1 cellular context compared by ENCODE assay signal in genomic region chr18:63189817-63190216, GRCh38.
TF ChIP-seq lines count a peak whose summit lies in the region.

No MANE protein-coding gene starts in this region.

TF ChIP-seq in HEK293, 187 proteins besides CTCF, POLR2A, EP300 and RAD21 (continued from another document and continues in another):
- TF ChIP-seq PATZ1 (tag by site-specific recombination; IDR thresholded peaks at IDR 0.05), result peak; percentile 52
- no peak for TF ChIP-seq ZNF16 (tag by site-specific recombination; IDR thresholded peaks at IDR 0.05; ENCODE audit: low read depth)
- TF ChIP-seq WT1 (tag by site-specific recombination; IDR thresholded peaks at IDR 0.05), result peak; percentile 83
- TF ChIP-seq ZNF404 (tag by site-specific recombination; IDR thresholded peaks at IDR 0.05), result no peak
- TF ChIP-seq ZNF776 (tag by site-specific recombination; IDR thresholded peaks at IDR 0.05; ENCODE audit: borderline replicate concordance), result no peak
- TF ChIP-seq HIC1 (tag by site-specific recombination; IDR thresholded peaks at IDR 0.05), result 0 out of 2 replicates have a peak, but pooled peaks have one; percentile 31
- peak; percentile 86 for TF ChIP-seq ZXDB (tag by site-specific recombination; IDR thresholded peaks at IDR 0.05)
- no peak for TF ChIP-seq ZNF747 (tag by site-specific recombination; IDR thresholded peaks at IDR 0.05)
- no peak for TF ChIP-seq AEBP2 (tag by site-specific recombination; IDR thresholded peaks at IDR 0.05; ENCODE audit: borderline replicate concordance)
- 0 out of 2 replicates have a peak, but pooled peaks have one; percentile 48 for TF ChIP-seq ZNF639 (tag by site-specific recombination; IDR thresholded peaks at IDR 0.05)
- TF ChIP-seq ZNF133 (tag by site-specific recombination; IDR thresholded peaks at IDR 0.05), result no peak
- peak; percentile 63; the same call in 1 of the 2 replicates for TF ChIP-seq PRDM10 (tag by site-specific recombination; IDR thresholded peaks at IDR 0.05)
- TF ChIP-seq SP7 (tag by site-specific recombination; IDR thresholded peaks at IDR 0.05), result peak; percentile 70
- TF ChIP-seq SETDB1 (IDR thresholded peaks at IDR 0.05; ENCODE audit: insufficient read length, low read length), result no peak
- peak; percentile 34; the same call in 1 of the 2 replicates for TF ChIP-seq ZNF146 (tag by site-specific recombination; IDR thresholded peaks at IDR 0.05)
- TF ChIP-seq ZNF18 (tag by site-specific recombination; IDR thresholded peaks at IDR 0.05), result peak; percentile 27; the same call in 1 of the 2 replicates
- 0 out of 2 replicates have a peak, but pooled peaks have one; percentile 28 for TF ChIP-seq KLF16 (tag by site-specific recombination; IDR thresholded peaks at IDR 0.05)
- TF ChIP-seq TSHZ1 (tag by site-specific recombination; IDR thresholded peaks at IDR 0.05; ENCODE audit: borderline replicate concordance), result peak; percentile 81
- TF ChIP-seq KLF17 (tag by site-specific recombination; IDR thresholded peaks at IDR 0.05), result no peak
- peak; percentile 89 for TF ChIP-seq ZNF843 (tag by site-specific recombination; IDR thresholded peaks at IDR 0.05)
- TF ChIP-seq ZIC2 (tag by site-specific recombination; IDR thresholded peaks at IDR 0.05), result no peak
- peak; percentile 76 for TF ChIP-seq ATF2 (tag by site-specific recombination; IDR thresholded peaks at IDR 0.05; ENCODE audit: low read depth)
- TF ChIP-seq EGR2 (tag by site-specific recombination; IDR thresholded peaks at IDR 0.05; ENCODE audit: low read depth), result no peak
- TF ChIP-seq ZEB2 (tag by site-specific recombination; IDR thresholded peaks at IDR 0.05), result peak; percentile 90
- peak; percentile 53; the same call in 1 of the 2 replicates for TF ChIP-seq BCL11A (tag by site-specific recombination; IDR thresholded peaks at IDR 0.05; ENCODE audit: low read depth)
- peak; percentile 92 for TF ChIP-seq PRDM6 (tag by site-specific recombination; IDR thresholded peaks at IDR 0.05)
- no peak for TF ChIP-seq ZBTB21 (tag by site-specific recombination; IDR thresholded peaks at IDR 0.05)
- TF ChIP-seq ZFP37 (tag by site-specific recombination; IDR thresholded peaks at IDR 0.05), result 0 out of 2 replicates have a peak, but pooled peaks have one; percentile 25
- TF ChIP-seq GFI1B (tag by site-specific recombination; IDR thresholded peaks at IDR 0.05), result peak; percentile 89
- TF ChIP-seq ZNF610 (tag by site-specific recombination; IDR thresholded peaks at IDR 0.05; ENCODE audit: borderline replicate concordance), result no peak
